13 cellular contexts compared by ENCODE assay signal in the genomic region with DNA sequence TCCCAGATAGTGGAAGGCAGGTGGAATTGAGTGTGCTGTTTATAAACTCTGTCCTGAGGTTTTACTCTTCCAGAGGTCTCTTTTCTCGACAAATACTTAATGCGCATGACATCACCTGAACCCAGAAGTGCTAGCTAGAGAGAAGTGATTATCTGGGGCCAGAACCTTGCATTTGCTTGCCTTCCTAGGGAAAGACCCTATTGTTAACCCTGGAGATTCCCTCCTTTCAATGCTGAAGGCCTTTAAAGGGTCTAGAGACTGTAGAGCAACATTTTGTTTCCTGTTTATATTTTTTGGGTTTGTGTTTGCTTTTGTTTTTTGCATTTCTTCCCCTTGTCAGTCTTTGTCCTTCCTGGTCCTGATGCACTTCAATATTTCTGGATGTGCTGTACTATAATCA. TPM values are rescaled to one million over a fixed set of nuclear protein-coding genes. Genes with fewer than 3 reads are reported as not detected.
DNase-seq lines count a peak whose midpoint lies in the region; ATAC-seq and TF ChIP-seq lines count a peak whose summit lies in the region.
"Had no signal": no experiment of that assay in that cellular context is flagged by ENCODE, and none has a peak within 500 bp of the region (broad histone marks: within the 10 kb centered on the region; RNA-seq: fewer than 3 reads in every experiment).

No MANE protein-coding gene starts in this region.

- peak overlapping the region; percentile 13 for H3K27ac ChIP-seq in lower lobe of right lung
- peak overlapping the region; percentile 72 for H3K27ac ChIP-seq in suprapubic skin
- no peak overlapping the region for H3K27ac ChIP-seq in SJCRH30

- H3K36me3 ChIP-seq in lower lobe of right lung: peaks cover 4% of the 10 kb centered on the region
- H3K36me3 ChIP-seq in suprapubic skin: no peaks in the 10 kb centered on the region
- no peaks in the 10 kb centered on the region for H3K36me3 ChIP-seq in SJCRH30

- H3K27me3 Mint-ChIP-seq in activated CD4-positive, alpha-beta T cell treated with anti-CD3 and anti-CD28 coated beads, Interleukin-2, amount 10 ng/mL, durations not matched to agents 24 days and 14 days: no peaks in the 10 kb centered on the region
- H3K27me3 Mint-ChIP-seq in activated naive CD8-positive, alpha-beta T cell treated with anti-CD3 and anti-CD28 coated beads, Interleukin-2, amount 10 ng/mL, durations not matched to agents 7 days and 5 days: no peaks in the 10 kb centered on the region

- peaks cover 16% of the 10 kb centered on the region for H3K36me3 Mint-ChIP-seq in activated CD4-positive, alpha-beta T cell treated with anti-CD3 and anti-CD28 coated beads, Interleukin-2, amount 10 ng/mL, durations not matched to agents 24 days and 14 days (ENCODE audit: low read depth)
- H3K36me3 Mint-ChIP-seq in activated naive CD8-positive, alpha-beta T cell treated with anti-CD3 and anti-CD28 coated beads, Interleukin-2, amount 10 ng/mL, durations not matched to agents 7 days and 5 days: peaks cover 27% of the 10 kb centered on the region

- TF ChIP-seq POLR2A in suprapubic skin (IDR thresholded peaks at IDR 0.05): no peak

- TF ChIP-seq CTCF in lower lobe of right lung (IDR thresholded peaks at IDR 0.05): no peak
- no peak for TF ChIP-seq CTCF in suprapubic skin (IDR thresholded peaks at IDR 0.05)

- POLR2A ChIA-PET in activated naive CD8-positive, alpha-beta T cell treated with anti-CD3 and anti-CD28 coated beads, Interleukin-2, amount 10 ng/mL, durations not matched to agents 7 days and 5 days (lab: Charles Lee): interaction anchor here (1.1 kb wide), 1 partner anchor 9 kb away, joined by 5 read pairs; no protein-coding TSS in a partner anchor

- no peaks in the 10 kb centered on the region for H3K9me3 ChIP-seq in lower lobe of right lung
- H3K9me3 ChIP-seq in suprapubic skin: no peaks in the 10 kb centered on the region
- H3K9me3 ChIP-seq in SJCRH30 (replicated peaks): no peaks in the 10 kb centered on the region

- no peaks in the 10 kb centered on the region for H3K27me3 ChIP-seq in lower lobe of right lung (ENCODE audit: low read depth)
- no peaks in the 10 kb centered on the region for H3K27me3 ChIP-seq in suprapubic skin
- H3K27me3 ChIP-seq in SJCRH30: no peaks in the 10 kb centered on the region

- no peak for ATAC-seq in activated naive CD8-positive, alpha-beta T cell treated with anti-CD3 and anti-CD28 coated beads, Interleukin-2, amount 10 ng/mL, durations not matched to agents 7 days and 5 days (ENCODE audit: low read depth)
- ATAC-seq in lower lobe of right lung: no peak

- no peak for TF ChIP-seq EP300 in suprapubic skin (IDR thresholded peaks at IDR 0.05)

- WGBS in suprapubic skin: 67% methylated on average over 2 of the region's 2 CpGs

- H3K4me3 ChIP-seq in lower lobe of right lung: no peak overlapping the region
- no peak overlapping the region for H3K4me3 ChIP-seq in suprapubic skin
- no peak overlapping the region for H3K4me3 ChIP-seq in SJCRH30

- H3K27ac Mint-ChIP-seq in activated CD4-positive, alpha-beta T cell treated with anti-CD3 and anti-CD28 coated beads, Interleukin-2, amount 10 ng/mL, durations not matched to agents 24 days and 14 days: peak overlapping the region; percentile 69
- no peak overlapping the region for H3K27ac Mint-ChIP-seq in activated naive CD8-positive, alpha-beta T cell treated with anti-CD3 and anti-CD28 coated beads, Interleukin-2, amount 10 ng/mL, durations not matched to agents 7 days and 5 days

- intact Hi-C loops in activated CD4-positive, alpha-beta T cell treated with anti-CD3 and anti-CD28 coated beads, Interleukin-2, amount 10 ng/mL, durations not matched to agents 24 days and 14 days (cut with micrococcal nuclease): loop anchor here (1.0 to 2.0 kb wide), 5 partner anchors 10 to 56 kb away; a partner anchor contains a TSS
- intact Hi-C loops in lower lobe of right lung (cut with DNase I): no loop called here

- peak overlapping the region; percentile 29 for H3K4me3 Mint-ChIP-seq in activated CD4-positive, alpha-beta T cell treated with anti-CD3 and anti-CD28 coated beads, Interleukin-2, amount 10 ng/mL, durations not matched to agents 24 days and 14 days
- peak overlapping the region; percentile 46 for H3K4me3 Mint-ChIP-seq in activated naive CD8-positive, alpha-beta T cell treated with anti-CD3 and anti-CD28 coated beads, Interleukin-2, amount 10 ng/mL, durations not matched to agents 7 days and 5 days

- H3K9me3 Mint-ChIP-seq in activated CD4-positive, alpha-beta T cell treated with anti-CD3 and anti-CD28 coated beads, Interleukin-2, amount 10 ng/mL, durations not matched to agents 24 days and 14 days: no peaks in the 10 kb centered on the region
- no peaks in the 10 kb centered on the region for H3K9me3 Mint-ChIP-seq in activated naive CD8-positive, alpha-beta T cell treated with anti-CD3 and anti-CD28 coated beads, Interleukin-2, amount 10 ng/mL, durations not matched to agents 7 days and 5 days

- no peak for DNase-seq in activated CD4-positive, alpha-beta T cell treated with anti-CD3 and anti-CD28 coated beads, Interleukin-2, amount 10 ng/mL, durations not matched to agents 24 days and 14 days
- no peak for DNase-seq in activated CD4-positive, alpha-beta T cell treated with anti-CD3 and anti-CD28 coated beads, Interleukin-2, amount 50 U/mL, for 4 hours
- DNase-seq in activated naive CD8-positive, alpha-beta T cell treated with anti-CD3 and anti-CD28 coated beads, Interleukin-2, amount 10 ng/mL, durations not matched to agents 7 days and 5 days: no peak
- DNase-seq in lower lobe of right lung (no peak), suprapubic skin (ENCODE audit: low spot score in 2 of 2) (no peak), EL (no peak), SIG-M5 (lab: John Stamatoyannopoulos, UW) (no peak), SJCRH30 (no peak)
- DNase-seq: activated CD4-positive, CD25-positive, alpha-beta regulatory T cell treated with anti-CD3 and anti-CD28 coated beads, Interleukin-2, amount 50 U/mL, for 72 hours; activated naive CD4-positive, alpha-beta T cell treated with anti-CD3 and anti-CD28 coated beads, Interleukin-2, amount 50 U/mL, for 16 hours; DND-41; stimulated activated CD4-positive, alpha-beta T cell treated with anti-CD3 and anti-CD28 coated beads, Interleukin-12 subunit alpha, Interleukin-12 subunit beta, amount 100 ng/mL, for 4 hours; stimulated activated CD8-positive, alpha-beta memory T cell treated with anti-CD3 and anti-CD28 coated beads, Interleukin-4, amount 100 ng/mL, for 48 hours had no signal

- peaks cover 50% of the 10 kb centered on the region for H3K4me1 Mint-ChIP-seq in activated CD4-positive, alpha-beta T cell treated with anti-CD3 and anti-CD28 coated beads, Interleukin-2, amount 10 ng/mL, durations not matched to agents 24 days and 14 days
- H3K4me1 Mint-ChIP-seq in activated naive CD8-positive, alpha-beta T cell treated with anti-CD3 and anti-CD28 coated beads, Interleukin-2, amount 10 ng/mL, durations not matched to agents 7 days and 5 days: peaks cover 42% of the 10 kb centered on the region

- peaks cover 48% of the 10 kb centered on the region for H3K4me1 ChIP-seq in lower lobe of right lung
- peaks cover 53% of the 10 kb centered on the region for H3K4me1 ChIP-seq in suprapubic skin
- peaks cover 6% of the 10 kb centered on the region; the same call in 1 of the 2 replicates for H3K4me1 ChIP-seq in SJCRH30

RNA-seq across cellular contexts. Expression of a gene that starts 36.2 kb away (rescaled TPM):
- 32.7 and 33.5 TPM in 2 replicates for total RNA-seq in activated CD4-positive, alpha-beta T cell treated with anti-CD3 and anti-CD28 coated beads, Interleukin-2, amount 10 ng/mL, durations not matched to agents 24 days and 14 days
- 10 to 100 TPM; 64.5 to 67.2 TPM for total RNA-seq in activated naive CD8-positive, alpha-beta T cell treated with anti-CD3 and anti-CD28 coated beads, Interleukin-2, amount 10 ng/mL, durations not matched to agents 7 days and 5 days
- total RNA-seq in lower lobe of right lung (92.3 TPM), suprapubic skin (100 to 1,000 TPM; 164 to 220 (median 166) TPM)
- total RNA-seq in SJCRH30 (2014; rRNA removed; shearing (Covaris generic)): 42.5 and 44.4 TPM in 2 replicates
